Comparison of ENCODE assay signal across 2 cellular contexts in genomic region chr6:136511397-136511796, GRCh38.
TF ChIP-seq lines count a peak whose summit lies in the region.

No MANE protein-coding gene starts in this region.

TF ChIP-seq in liver, 16 proteins besides CTCF, POLR2A, EP300 and RAD21:
- TF ChIP-seq FOXA2 (IDR thresholded peaks at IDR 0.05): no peak
TF ChIP-seq in liver: peak in this region for 0.

TF ChIP-seq in HepG2, 621 proteins besides CTCF, POLR2A, EP300 and RAD21:
- no peak for TF ChIP-seq ZNF274 (CRISPR knock-in tag; IDR thresholded peaks at IDR 0.05)
- TF ChIP-seq ELF1 (CRISPR knock-in tag; IDR thresholded peaks at IDR 0.05): no peak
- TF ChIP-seq MBD4 (IDR thresholded peaks at IDR 0.05; ENCODE audit: borderline replicate concordance, low read length): no peak
- no peak for TF ChIP-seq ZNF816 (CRISPR knock-in tag; IDR thresholded peaks at IDR 0.05; ENCODE audit: borderline replicate concordance)
- no peak for TF ChIP-seq ZNF121 (CRISPR knock-in tag; IDR thresholded peaks at IDR 0.05)
- no peak for TF ChIP-seq POLR2G (IDR thresholded peaks at IDR 0.05; ENCODE audit: low read depth, low read length)
- TF ChIP-seq PHF21A (CRISPR knock-in tag; IDR thresholded peaks at IDR 0.05): no peak
- no peak for TF ChIP-seq JARID2 (CRISPR knock-in tag; IDR thresholded peaks at IDR 0.05; ENCODE audit: insufficient replicate concordance)
- TF ChIP-seq ZNF329 (CRISPR knock-in tag; IDR thresholded peaks at IDR 0.05; ENCODE audit: low read depth): no peak
- no peak for TF ChIP-seq ZNF7 (CRISPR knock-in tag; IDR thresholded peaks at IDR 0.05)
- TF ChIP-seq DR1 (CRISPR knock-in tag; IDR thresholded peaks at IDR 0.05): no peak
- no peak for TF ChIP-seq MYC (CRISPR knock-in tag; IDR thresholded peaks at IDR 0.05; ENCODE audit: borderline replicate concordance)
- no peak for TF ChIP-seq KAT7 (CRISPR knock-in tag; IDR thresholded peaks at IDR 0.05; ENCODE audit: borderline replicate concordance)
- no peak for TF ChIP-seq ZBTB39 (CRISPR knock-in tag; IDR thresholded peaks at IDR 0.05)
- TF ChIP-seq SP4 (CRISPR knock-in tag; IDR thresholded peaks at IDR 0.05): no peak
- no peak for TF ChIP-seq WIZ (CRISPR knock-in tag; IDR thresholded peaks at IDR 0.05)
